ENCODE assay signal across 24 cellular contexts in the genomic region with DNA sequence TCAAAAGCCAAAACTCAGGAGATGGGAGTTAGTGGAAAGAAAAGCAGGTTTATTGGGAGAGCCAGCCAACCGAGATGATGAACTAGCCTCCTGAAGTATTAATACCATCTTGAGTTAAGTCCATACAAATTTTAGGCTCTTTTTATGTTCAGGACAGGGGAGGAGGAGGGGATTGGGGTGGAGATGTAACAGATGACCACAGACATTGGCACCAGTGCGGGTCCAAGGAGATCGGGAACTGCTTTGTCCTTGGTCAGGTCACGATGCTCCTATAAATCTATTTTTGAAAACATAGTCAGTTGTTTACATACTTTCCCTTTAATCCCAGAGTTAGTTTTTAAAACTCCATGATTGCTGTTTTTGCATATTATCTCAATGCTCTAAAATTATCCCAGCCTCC.
"Had no signal": no experiment of that assay in that cellular context is flagged by ENCODE, and none has a peak within 500 bp of the region (broad histone marks: within the 10 kb centered on the region; RNA-seq: fewer than 3 reads in every experiment).

No MANE protein-coding gene starts in this region.

- H3K9me3 ChIP-seq: neutrophil, psoas muscle, right lobe of liver, sigmoid colon, stomach, thoracic aorta, thyroid gland, tibial nerve, upper lobe of left lung had no signal

- ATAC-seq: naive thymus-derived CD8-positive, alpha-beta T cell; natural killer cell treated with Interleukin-12 subunit alpha and Interleukin-12 subunit beta and Interleukin-15 and Interleukin-18, amount 100 ng/mL, for 72 hours; psoas muscle; right cardiac atrium; right lobe of liver; stimulated activated effector memory CD8-positive, alpha-beta T cell treated with anti-CD3 and anti-CD28 coated beads, Interleukin-12 subunit alpha, Interleukin-12 subunit beta, amount 100 ng/mL, for 72 hours; stimulated activated naive B cell treated with anti-CD40 and anti-IgM and Interleukin-4, amounts not matched to agents 10 μg/mL and 1 μg/mL and 100 μg/mL, for 72 hours had no signal

- H3K4me3 ChIP-seq: psoas muscle, right lobe of liver, sigmoid colon, stomach, thyroid gland, tibial nerve, upper lobe of left lung had no signal

- H3K36me3 ChIP-seq: neutrophil, right lobe of liver, sigmoid colon, stomach, thoracic aorta, thyroid gland, tibial nerve, upper lobe of left lung had no signal

- H3K27ac ChIP-seq: neutrophil, parathyroid adenoma, psoas muscle, right lobe of liver, sigmoid colon, stomach, thyroid gland, upper lobe of left lung had no signal

- H3K4me1 ChIP-seq: parathyroid adenoma, psoas muscle, right lobe of liver, sigmoid colon, stomach had no signal

- DNase-seq: naive thymus-derived CD8-positive, alpha-beta T cell; nephron progenitor cell; nucleus accumbens; psoas muscle; right cardiac atrium; right lobe of liver; sigmoid colon; small intestine; stimulated activated CD4-positive, alpha-beta T cell treated with anti-CD3 and anti-CD28 coated beads, Interleukin-15, amount 100 ng/mL, for 24 hours; stimulated activated CD4-positive, alpha-beta T cell treated with anti-CD3 and anti-CD28 coated beads, Interleukin-2, amount 100 ng/mL, for 24 hours; stimulated activated CD4-positive, alpha-beta T cell treated with anti-CD3 and anti-CD28 coated beads, Interleukin-2, amount 100 ng/mL, for 48 hours; stimulated activated CD4-positive, alpha-beta T cell treated with anti-CD3 and anti-CD28 coated beads, Interleukin-4, amount 100 ng/mL, for 24 hours; stimulated activated naive B cell treated with anti-CD40 and anti-IgM and Interleukin-4, amounts not matched to agents 10 μg/mL and 1 μg/mL and 100 μg/mL, for 72 hours; stimulated activated naive CD4-positive, alpha-beta T cell treated with Interleukin-2 at 50 U/mL for 16 hours; stomach; thyroid gland; trophoblast cell; upper lobe of left lung had no signal

- H3K27me3 ChIP-seq: neutrophil, right lobe of liver, thyroid gland, tibial nerve, upper lobe of left lung had no signal
